In genomic region chr19:35842666-35843272, GRCh38 we compare ENCODE assay signal across 11 cellular contexts. TPM values are rescaled to one million over a fixed set of nuclear protein-coding genes. Genes with fewer than 3 reads are reported as not detected.
"Had no signal": no experiment of that assay in that cellular context is flagged by ENCODE, and none has a peak within 500 bp of the region (broad histone marks: within the 10 kb centered on the region; RNA-seq: fewer than 3 reads in every experiment).

No MANE protein-coding gene starts in this region.

- FAIRE-seq: H1, H54, HTR-8/SVneo had no signal

- H3K4me2 ChIP-seq: KMS-11 had no signal

- H3K9ac ChIP-seq: KMS-11 had no signal

- ATAC-seq: GM23338 had no signal

- H3K36me3 Mint-ChIP-seq: IgD-negative memory B cell had no signal

- H3K27ac ChIP-seq: KMS-11 had no signal

- DNase-seq: H9, HCEC 1CT, HFFc6, KBM-7 had no signal

- H3K27ac Mint-ChIP-seq: GM23338, H9, HFFc6 had no signal

- H3K4me3 Mint-ChIP-seq: HFFc6 had no signal

RNA-seq across cellular contexts. Expression of gene NPHS1, which starts 9.5 kb away (rescaled TPM):
- total RNA-seq: HFFc6, HT-29 had no signal
- polyA plus RNA-seq: IgD-negative memory B cell had no signal

RNA-seq across cellular contexts. Expression of gene KIRREL2, which starts 13.9 kb away (rescaled TPM):
- total RNA-seq: HT-29 had no signal
- polyA plus RNA-seq: IgD-negative memory B cell had no signal

RNA-seq across cellular contexts. Expression of gene APLP1, which starts 25.6 kb away (rescaled TPM):
- polyA plus RNA-seq: IgD-negative memory B cell had no signal

RNA-seq across cellular contexts. Expression of gene PRODH2, which starts 30.1 kb away (rescaled TPM):
- total RNA-seq: GM23338, H1, H9, HFFc6, HT-29 had no signal
- polyA plus RNA-seq: GM23338, H1, IgD-negative memory B cell had no signal
